1 cellular context compared by ENCODE assay signal in genomic region chr1:94379615-94380014, GRCh38.
TF ChIP-seq lines count a peak whose summit lies in the region.

No MANE protein-coding gene starts in this region.

TF ChIP-seq in liver, 16 proteins besides CTCF, POLR2A, EP300 and RAD21 (continued from another document):
- TF ChIP-seq MAX (IDR thresholded peaks at IDR 0.05): peak; percentile 54
- no peak for TF ChIP-seq EGR1 (IDR thresholded peaks at IDR 0.05; ENCODE audit: low read depth in 2 of 2)
- TF ChIP-seq YY1 (IDR thresholded peaks at IDR 0.05): peak; percentile 40
- TF ChIP-seq ZBTB33 (IDR thresholded peaks at IDR 0.05): peak; percentile 62
- TF ChIP-seq HNF4A (conservative IDR thresholded peaks at IDR 0.05): peak; percentile 92 to 97
- peak; percentile 68 to 91 for TF ChIP-seq RXRA (IDR thresholded peaks at IDR 0.05)
- no peak for TF ChIP-seq ATF3 (IDR thresholded peaks at IDR 0.05)
- TF ChIP-seq NR2F2 (IDR thresholded peaks at IDR 0.05): no peak
- peak; percentile 64 for TF ChIP-seq HNF4G (IDR thresholded peaks at IDR 0.05)
